21 cellular contexts compared by ENCODE assay signal in genomic region chr7:90187507-90188050, GRCh38.
"Had no signal": no experiment of that assay in that cellular context is flagged by ENCODE, and none has a peak within 500 bp of the region (broad histone marks: within the 10 kb centered on the region; RNA-seq: fewer than 3 reads in every experiment).

No MANE protein-coding gene starts in this region.

- H3K36me3 ChIP-seq: neural progenitor cell, ovary, stomach, thoracic aorta, transverse colon had no signal

- H3K4me3 Mint-ChIP-seq: natural killer cell treated with Interleukin-12 subunit alpha and Interleukin-12 subunit beta and Interleukin-15 and Interleukin-18, amount 100 ng/mL, for 72 hours; neural progenitor cell had no signal

- H3K4me1 ChIP-seq: neural progenitor cell had no signal

- H3K36me3 Mint-ChIP-seq: neural progenitor cell had no signal

- H3K4me1 Mint-ChIP-seq: neural progenitor cell had no signal

- H3K27ac ChIP-seq: dorsolateral prefrontal cortex, hepatocyte, neural progenitor cell, ovary, thoracic aorta had no signal

- DNase-seq: cortex of kidney; dorsolateral prefrontal cortex; effector CD8-positive, alpha-beta T cell; foreskin melanocyte; head of caudate nucleus; left ventricle myocardium superior; mesenchymal stem cell; midbrain; nucleus accumbens; ovary; right cardiac atrium; stimulated activated CD4-positive, alpha-beta T cell treated with anti-CD3 and anti-CD28 coated beads, Interleukin-2, amount 100 ng/mL, for 48 hours; stomach; substantia nigra had no signal

- H3K4me3 ChIP-seq: dorsolateral prefrontal cortex, hepatocyte, lung, neural progenitor cell, ovary, smooth muscle cell, stomach, thoracic aorta, transverse colon had no signal

- H3K27me3 ChIP-seq: dorsolateral prefrontal cortex, hepatocyte, neural progenitor cell, ovary, stomach, transverse colon had no signal

- H3K27me3 Mint-ChIP-seq: natural killer cell treated with Interleukin-12 subunit alpha and Interleukin-12 subunit beta and Interleukin-15 and Interleukin-18, amount 100 ng/mL, for 72 hours had no signal

- H3K9me3 ChIP-seq: thoracic aorta, transverse colon had no signal

- ATAC-seq: left ventricle myocardium superior; natural killer cell treated with Interleukin-12 subunit alpha and Interleukin-12 subunit beta and Interleukin-15 and Interleukin-18, amount 100 ng/mL, for 72 hours had no signal

- H3K27ac Mint-ChIP-seq: neural progenitor cell had no signal
